ENCODE assay signal across 19 cellular contexts in genomic region chrX:28613558-28613957, GRCh38. TPM values are rescaled to one million over a fixed set of nuclear protein-coding genes. Genes with fewer than 3 reads are reported as not detected.
DNase-seq lines count a peak whose midpoint lies in the region; ATAC-seq and TF ChIP-seq lines count a peak whose summit lies in the region.
"Had no signal": no experiment of that assay in that cellular context is flagged by ENCODE, and none has a peak within 500 bp of the region (broad histone marks: within the 10 kb centered on the region; RNA-seq: fewer than 3 reads in every experiment).

No MANE protein-coding gene starts in this region.

- TF ChIP-seq CTCF in endodermal cell (conservative IDR thresholded peaks at IDR 0.05) (no peak), glutamatergic neuron (IDR thresholded peaks at IDR 0.05; ENCODE audit: partially characterized antibody, unreplicated experiment) (no peak)

- no peaks in the 10 kb centered on the region for H3K9me3 ChIP-seq in endodermal cell (ENCODE audit: control insufficient read depth, low read length)
- H3K9me3 ChIP-seq: A549, BLaER1 had no signal

- no peaks in the 10 kb centered on the region for H3K4me1 ChIP-seq in endodermal cell (ENCODE audit: control insufficient read depth, insufficient read depth, low read length)
- H3K4me1 ChIP-seq: A549, BLaER1 had no signal

- ATAC-seq in Right ventricle myocardium inferior (peak; percentile 81), left cardiac atrium (no peak), left ventricle myocardium superior (peak; percentile 84), HG02970 (IDR thresholded peaks at IDR 0.05; ENCODE audit: low FRiP score, unreplicated experiment) (no peak), HG02588 (IDR thresholded peaks at IDR 0.05; ENCODE audit: unreplicated experiment) (no peak)
- ATAC-seq: A549, GM23338 had no signal

- 100% methylated on average over 1 of the region's 1 CpG; no CpG with 5 or more reads in 1 of the 2 experiments for WGBS in endodermal cell (ENCODE audit: insufficient coverage in 1 of 2, insufficient read length in 1 of 2), 2 experiments

- no peak overlapping the region for H3K9ac ChIP-seq in endodermal cell (ENCODE audit: extremely low read depth, low read length, poor library complexity, severe bottlenecking)
- H3K9ac ChIP-seq: BLaER1 had no signal

- intact Hi-C loops in Right ventricle myocardium inferior (cut with DNase I), result loop anchor here (5.0 kb wide), 2 partner anchors 144 to 239 kb away; no protein-coding TSS in a partner anchor
- intact Hi-C loops in left cardiac atrium (cut with DNase I), result loop anchor here in 1 of 2 donors (5.0 kb wide), 1 partner anchor 234 kb away; no protein-coding TSS in a partner anchor
- intact Hi-C loops in left ventricle myocardium superior (cut with micrococcal nuclease), result no loop called here

- no peak overlapping the region for H3K4me3 Mint-ChIP-seq in endodermal cell
- no peak overlapping the region for H3K4me3 Mint-ChIP-seq in glutamatergic neuron (ENCODE audit: unreplicated experiment)
- H3K4me3 Mint-ChIP-seq: CD14-positive monocyte; CD4-positive, alpha-beta memory T cell; GM23338 had no signal

- H3K27ac Mint-ChIP-seq in endodermal cell, result peak overlapping the region; percentile 7
- H3K27ac Mint-ChIP-seq in glutamatergic neuron (ENCODE audit: unreplicated experiment), result no peak overlapping the region
- H3K27ac Mint-ChIP-seq: CD14-positive monocyte; CD4-positive, alpha-beta memory T cell; GM23338 had no signal

- H3K27me3 ChIP-seq in endodermal cell (ENCODE audit: control insufficient read depth, insufficient read depth, low read length, poor library complexity, severe bottlenecking), result peaks cover 46% of the 10 kb centered on the region
- H3K27me3 ChIP-seq: BLaER1 had no signal

- H3K4me1 Mint-ChIP-seq in endodermal cell (peaks cover 27% of the 10 kb centered on the region), glutamatergic neuron (ENCODE audit: low read depth, unreplicated experiment) (no peaks in the 10 kb centered on the region)
- H3K4me1 Mint-ChIP-seq: CD14-positive monocyte; CD4-positive, alpha-beta memory T cell; GM23338 had no signal

- H3K9me3 Mint-ChIP-seq in endodermal cell (no peaks in the 10 kb centered on the region), glutamatergic neuron (ENCODE audit: unreplicated experiment) (no peaks in the 10 kb centered on the region)
- H3K9me3 Mint-ChIP-seq: GM23338 had no signal

- DNase-seq in Right ventricle myocardium inferior (ENCODE audit: missing footprints) (no peak), left cardiac atrium (no peak), endodermal cell (no peak), left ventricle myocardium superior (no peak), superior temporal gyrus (ENCODE audit: extremely low spot score) (peak; percentile 29), glutamatergic neuron (no peak)
- DNase-seq: AML-193; CD4-positive, alpha-beta memory T cell; DMS153; DMS79; GF-D8; HCEC 1CT had no signal

- no peak overlapping the region for H3K4me3 ChIP-seq in endodermal cell (ENCODE audit: low read length)
- H3K4me3 ChIP-seq: A549, BLaER1, GM23338 had no signal

- no peaks in the 10 kb centered on the region for H3K36me3 ChIP-seq in endodermal cell (ENCODE audit: control insufficient read depth, insufficient read depth, low read length)
- H3K36me3 ChIP-seq: BLaER1 had no signal

- peaks cover 30% of the 10 kb centered on the region for H3K27me3 Mint-ChIP-seq in endodermal cell (ENCODE audit: insufficient read depth)
- no peaks in the 10 kb centered on the region for H3K27me3 Mint-ChIP-seq in glutamatergic neuron (ENCODE audit: unreplicated experiment)
- H3K27me3 Mint-ChIP-seq: CD4-positive, alpha-beta memory T cell had no signal

- H3K27ac ChIP-seq in endodermal cell (ENCODE audit: low read depth, low read length), result no peak overlapping the region
- H3K27ac ChIP-seq: 22Rv1, A549, BLaER1 had no signal

- H3K36me3 Mint-ChIP-seq in endodermal cell (ENCODE audit: low read depth), result no peaks in the 10 kb centered on the region
- no peaks in the 10 kb centered on the region for H3K36me3 Mint-ChIP-seq in glutamatergic neuron (ENCODE audit: unreplicated experiment)
- H3K36me3 Mint-ChIP-seq: CD14-positive monocyte; CD4-positive, alpha-beta memory T cell had no signal

RNA-seq across cellular contexts. Expression of gene IL1RAPL1, which starts 26.3 kb away (rescaled TPM):
- total RNA-seq in Right ventricle myocardium inferior (4.0 TPM), left cardiac atrium (1 to 10 TPM; 1.6 to 1.7 TPM), endodermal cell (1 to 10 TPM in 1 of 2 donors, under 1 TPM in 1; 0.66 to 1.1 TPM), left ventricle myocardium superior (4.7 TPM), glutamatergic neuron (ENCODE audit: unreplicated experiment) (0.66 TPM)
- 0.46 TPM for polyA plus RNA-seq in endodermal cell (2013, experiment 1 of 2)
- 0.25 TPM for polyA plus RNA-seq in endodermal cell (2013, experiment 2 of 2)
- total RNA-seq: CD4-positive, alpha-beta memory T cell had no signal
- polyA plus RNA-seq: A549; CD14-positive monocyte; CD4-positive, alpha-beta memory T cell had no signal

Comparison
In these comparisons a context has a peak if more than half of its experiments do, and no peak if none do; other contexts are left out.
1. ATAC-seq: peak in Right ventricle myocardium inferior (single experiment) and left ventricle myocardium superior (single experiment); none in left cardiac atrium (0 of 2), HG02970 (single experiment) and HG02588 (single experiment).